ENCODE assay signal across 21 cellular contexts in genomic region chr3:98746122-98746521, GRCh38. TPM values are rescaled to one million over a fixed set of nuclear protein-coding genes. Genes with fewer than 3 reads are reported as not detected.
A peak's percentile ranks its signal among the peaks of the same experiment; 100 is the strongest.
DNase-seq lines count a peak whose midpoint lies in the region; ATAC-seq, FAIRE-seq and TF ChIP-seq lines count a peak whose summit lies in the region.
"Had no signal": no experiment of that assay in that cellular context is flagged by ENCODE, and none has a peak within 500 bp of the region (broad histone marks: within the 10 kb centered on the region; RNA-seq: fewer than 3 reads in every experiment).

No MANE protein-coding gene starts in this region.

- H3K27ac ChIP-seq in cardiac muscle cell, result peak overlapping the region; percentile 81
- no peak overlapping the region; the same call in 1 of the 2 replicates for H3K27ac ChIP-seq in KMS-11
- H3K27ac ChIP-seq in GM12878 (ENCODE audit: control insufficient read depth, insufficient read depth), result peak overlapping the region; percentile 79; the same call in 1 of the 2 replicates
- H3K27ac ChIP-seq: 22Rv1, A549, C4-2B, HL-60 had no signal

- TF ChIP-seq CTCF in cardiac muscle cell (IDR thresholded peaks at IDR 0.05; ENCODE audit: low read depth, low read length), result no peak
- TF ChIP-seq CTCF in KMS-11 (conservative IDR thresholded peaks at IDR 0.05; ENCODE audit: low read depth, low read length), result no peak
- no peak for TF ChIP-seq CTCF in GM12878 (IDR thresholded peaks at IDR 0.05 in 2 of 3, conservative IDR thresholded peaks at IDR 0.05 in 1 of 3; ENCODE audit: control insufficient read depth in 2 of 3, extremely low read depth in 1 of 3, insufficient read depth in 1 of 3, low read depth in 3 of 3, low read length in 3 of 3)

- 48% methylated on average over 4 of the region's 4 CpGs for WGBS in GM12878 (ENCODE audit: insufficient coverage, insufficient replicate concordance, low lambda C conversion rate, missing lambda C conversion rate)

- intact Hi-C loops in cardiac septum (cut with DNase I) (no loop called here), GM12878 (cut with micrococcal nuclease; ENCODE audit: unreplicated experiment) (no loop called here)

- TF ChIP-seq RAD21 in GM12878 (IDR thresholded peaks at IDR 0.05; ENCODE audit: insufficient read depth, low read depth, low read length), result no peak

- RAD21 ChIA-PET in GM12878 (lab: Charles Lee; ENCODE audit: unreplicated experiment), result interaction anchor here (0.9 to 3.9 kb wide), 6 partner anchors 11 to 145 kb away, joined by 3 to 36 read pairs (median 12); no protein-coding TSS in a partner anchor

- H3K4me1 ChIP-seq in cardiac muscle cell (ENCODE audit: low read depth), result peaks cover 68% of the 10 kb centered on the region
- H3K4me1 ChIP-seq in KMS-11 (ENCODE audit: low read depth, poor library complexity, severe bottlenecking), result peaks cover 95% of the 10 kb centered on the region
- peaks cover 12% of the 10 kb centered on the region for H3K4me1 ChIP-seq in GM12878 (ENCODE audit: control insufficient read depth, insufficient read depth, low read length)

- H3K4me2 ChIP-seq in KMS-11 (peak overlapping the region; percentile 59; the same call in 1 of the 2 replicates), GM12878 (ENCODE audit: control insufficient read depth, insufficient read depth) (peak overlapping the region; percentile 57)
- H3K4me2 ChIP-seq: A549 had no signal

- in situ Hi-C loops in GM12878 (cut with MboI) (no loop called here), KBM-7 (cut with MboI; ENCODE audit: low pct_unique_long_range_greater_than_20kb, low sequenced_read_pairs) (no loop called here)

- no peak for TF ChIP-seq POLR2A in GM12878 (IDR thresholded peaks at IDR 0.05; ENCODE audit: low read depth, low read length)

- DNase-seq in cardiac muscle cell (ENCODE audit: low read depth in 1 of 2, low spot score in 1 of 2), result no peak
- DNase-seq in cardiac septum (ENCODE audit: low spot score), result no peak
- DNase-seq in GM12878 (ENCODE audit: low read depth, low spot score), result no peak
- no peak for DNase-seq in activated T-cell treated with anti-CD3 and anti-CD28 coated beads, Interleukin-2, amount 50 U/mL, for 48 hours
- no peak for DNase-seq in MG63
- no peak for DNase-seq in KBM-7
- DNase-seq: AML-193; CD4-positive, alpha-beta T cell; DMS153; DMS79; GDM1; GOT3; H7; HFFc6 had no signal

- POLR2A ChIA-PET in GM12878 (lab: Charles Lee), result interaction anchor here (1.2 to 4.0 kb wide), 4 partner anchors 10 to 19 kb away, joined by 3 to 43 read pairs (median 4); no protein-coding TSS in a partner anchor

- H3K4me3 ChIP-seq in cardiac muscle cell (no peak overlapping the region), KMS-11 (IDR thresholded peaks at IDR 0.05; ENCODE audit: insufficient read depth, low read depth, low read length) (no peak overlapping the region), GM12878 (no peak overlapping the region), MG63 (no peak overlapping the region)
- H3K4me3 ChIP-seq: A549 had no signal

- SMC1A ChIA-PET in GM12878 (lab: Charles Lee; ENCODE audit: uncharacterized antibody, unreplicated experiment), result interaction anchor here (1.0 to 8.1 kb wide), 7 partner anchors 11 to 185 kb away, joined by 3 to 139 read pairs (median 17); partner anchors contain the start of gene ST3GAL6

- H3K79me2 ChIP-seq in KMS-11 (ENCODE audit: insufficient read depth, low read depth) (peaks cover 86% of the 10 kb centered on the region), GM12878 (ENCODE audit: control insufficient read depth, insufficient read depth, low read length) (peaks cover 34% of the 10 kb centered on the region)

- no TSS peak for BruUV-seq in GM12878 (replicated peaks; lab: Mats Ljungman, UMichigan)

- H3K36me3 ChIP-seq in cardiac muscle cell (no peaks in the 10 kb centered on the region), KMS-11 (ENCODE audit: insufficient read depth) (no peaks in the 10 kb centered on the region), GM12878 (ENCODE audit: control insufficient read depth in 2 of 2, insufficient read depth in 2 of 2, low read length in 1 of 2) (no peaks in the 10 kb centered on the region), MG63 (no peaks in the 10 kb centered on the region)

- no peak for TF ChIP-seq EP300 in GM12878 (IDR thresholded peaks at IDR 0.05; ENCODE audit: borderline replicate concordance in 1 of 2, control insufficient read depth in 1 of 2, low read depth in 2 of 2, low read length in 2 of 2)

- H4K20me1 ChIP-seq in KMS-11 (ENCODE audit: insufficient read depth) (peaks cover 4% of the 10 kb centered on the region; the same call in 1 of the 2 replicates), GM12878 (ENCODE audit: control insufficient read depth, insufficient read depth) (no peaks in the 10 kb centered on the region)

- no peak overlapping the region for H3K9ac ChIP-seq in KMS-11
- H3K9ac ChIP-seq in GM12878 (ENCODE audit: control insufficient read depth, insufficient read depth, low read length), result no peak overlapping the region

- H2AFZ ChIP-seq in KMS-11 (ENCODE audit: low read depth) (no peak overlapping the region), GM12878 (ENCODE audit: control insufficient read depth, low read depth, low read length) (no peak overlapping the region)

- H3K9me3 ChIP-seq in cardiac muscle cell (ENCODE audit: low read depth) (no peaks in the 10 kb centered on the region), GM12878 (replicated peaks; ENCODE audit: control insufficient read depth, insufficient read depth, low read length) (no peaks in the 10 kb centered on the region; the same call in 1 of the 3 replicates), MG63 (no peaks in the 10 kb centered on the region)
- H3K9me3 ChIP-seq: A549 had no signal

- ATAC-seq in GM12878, result no peak
- ATAC-seq: A549, HCT116 had no signal

- no peak for FAIRE-seq in GM12878 (lab: Jason Lieb, UNC)
- FAIRE-seq: A549 had no signal

- CTCF ChIA-PET in GM12878 (lab: Yijun Ruan, JAX), result interaction anchor here (0.9 to 1.7 kb wide), 4 partner anchors 10 to 143 kb away, joined by 3 to 4 read pairs (median 4); no protein-coding TSS in a partner anchor

- H3K27me3 ChIP-seq in cardiac muscle cell, result no peaks in the 10 kb centered on the region
- H3K27me3 ChIP-seq in KMS-11 (ENCODE audit: insufficient read depth, low read depth), result no peaks in the 10 kb centered on the region
- no peaks in the 10 kb centered on the region for H3K27me3 ChIP-seq in GM12878 (replicated peaks in 1 of 2; ENCODE audit: control insufficient read depth in 2 of 2, insufficient read depth in 2 of 2, low read length in 1 of 2)
- H3K27me3 ChIP-seq in MG63, result no peaks in the 10 kb centered on the region

TF ChIP-seq in GM12878, 131 proteins besides CTCF, POLR2A, EP300 and RAD21 (continues in another document):
- TF ChIP-seq ZBTB4 (CRISPR knock-in tag; IDR thresholded peaks at IDR 0.05) (0 out of 2 replicates have a peak, but pooled peaks have one; percentile 1), SMARCA5 (IDR thresholded peaks at IDR 0.05) (no peak), ETV6 (conservative IDR thresholded peaks at IDR 0.05 in 1 of 2, IDR thresholded peaks at IDR 0.05 in 1 of 2; ENCODE audit: borderline replicate concordance in 1 of 2, low read depth in 1 of 2) (no peak)

RNA-seq across cellular contexts. Expression of gene ST3GAL6, which starts 17.0 kb away (rescaled TPM):
- total RNA-seq in cardiac muscle cell, result 36.0 and 41.1 TPM in 2 replicates
- 41.7 and 53.6 TPM in 2 replicates for polyA plus RNA-seq in cardiac muscle cell
- 87.0 TPM for total RNA-seq in cardiac septum
- total RNA-seq in GM12878 (2013; cell fraction: nucleolus; rRNA removed), result 172 and 176 TPM in 2 replicates
- 35.4 and 43.9 TPM in 2 replicates for total RNA-seq in GM12878 (2014; rRNA removed)
- 38.6 and 39.2 TPM in 2 replicates for total RNA-seq in GM12878 (2014; rRNA removed; fragmentation: Illumina TruSeq; extraction: Trizol)
- total RNA-seq in GM12878 (2021), result 36.2 TPM in 2 replicates
- polyA plus RNA-seq in GM12878 (2011; ENCODE audit: low read depth), result 3.2 TPM
- polyA plus RNA-seq in GM12878 (2011; rRNA removed), result 20.2 and 31.3 TPM in 2 replicates
- 6.9 and 9.8 TPM in 2 replicates for polyA plus RNA-seq in GM12878 (2011; cell fraction: cytosol; rRNA removed)
- 21.4 and 27.9 TPM in 2 replicates for polyA plus RNA-seq in GM12878 (2011; cell fraction: nucleus; rRNA removed)
- polyA plus RNA-seq in GM12878 (2012), result 6.3 and 11.1 TPM in 2 replicates
- polyA plus RNA-seq in GM12878 (2014; fragmentation: Illumina TruSeq; extraction: Trizol), result 38.8 and 58.0 TPM in 2 replicates
- 10 to 100 TPM; 19.5 to 31.4 TPM for polyA plus RNA-seq in GM12878 (2014; fragmentation: Nextera tagmentation; extraction: Ambion mirVana)
- 32.4 and 41.2 TPM in 2 replicates for polyA plus RNA-seq in GM12878 (2014; rRNA removed)
- polyA plus RNA-seq in GM12878 (2016; fragmentation: Nextera tagmentation; extraction: Ambion mirVana), result 10 to 100 TPM; 38.8 to 40.4 TPM
- 10.3 and 13.2 TPM in 2 replicates for polyA minus RNA-seq in GM12878 (2011; rRNA and poly(A)+ RNA removed)
- 7.8 and 8.3 TPM in 2 replicates for polyA minus RNA-seq in GM12878 (2011; cell fraction: cytosol; rRNA and poly(A)+ RNA removed)
- 25.9 and 40.0 TPM in 2 replicates for polyA minus RNA-seq in GM12878 (2011; cell fraction: nucleus; rRNA and poly(A)+ RNA removed)
- 1.4 and 2.0 TPM in 2 replicates for total RNA-seq in MG63 (2014; rRNA removed; shearing (Covaris generic); ENCODE audit: low replicate concordance)
- total RNA-seq: HFFc6 had no signal
- polyA plus RNA-seq: BJ had no signal

Comparison
In these comparisons a context has a peak if more than half of its experiments do, and no peak if none do; other contexts are left out.
1. RNA of gene ST3GAL6, which starts 17.0 kb away (total RNA-seq): 87.0 TPM in cardiac septum (single experiment), 36.0 to 41.1 TPM in cardiac muscle cell and 35.4 to 176 TPM in GM12878; 1.4 to 2.0 TPM in MG63; every median in the first group is over 10 times any median in the second.